34 cellular contexts compared by ENCODE assay signal in genomic region chr15:61820951-61821350, GRCh38.
"Had no signal": no experiment of that assay in that cellular context is flagged by ENCODE, and none has a peak within 500 bp of the region (broad histone marks: within the 10 kb centered on the region; RNA-seq: fewer than 3 reads in every experiment).

No MANE protein-coding gene starts in this region.

- H3K9me3 ChIP-seq: MG63 had no signal

- H3K27ac ChIP-seq: KMS-11 had no signal

- H3K4me3 ChIP-seq: MG63 had no signal

- H3K36me3 ChIP-seq: MG63 had no signal

- H3K27me3 ChIP-seq: MG63 had no signal

- DNase-seq: Karpas-422, Kasumi-1, KG1, MG63, MM.1S, MV-4-11, NCI-H1048, NCI-H1092, NCI-H1092 treated with DMSO at 0.1 percent for 48 hours, NCI-H1105, NCI-H1105 treated with DMSO at 0.1 percent for 48 hours, NCI-H1417, NCI-H1417 treated with DMSO at 0.1 percent for 48 hours, NCI-H1436, NCI-H1436 treated with DMSO at 0.1 percent for 48 hours, NCI-H146, NCI-H1694, NCI-H1694 treated with DMSO at 0.1 percent for 48 hours, NCI-H187, NCI-H187 treated with DMSO at 0.1 percent for 48 hours, NCI-H1930, NCI-H2029, NCI-H2029 treated with DMSO at 0.1 percent for 48 hours, NCI-H2081, NCI-H2081 treated with DMSO at 0.1 percent for 48 hours, NCI-H2107, NCI-H2171, NCI-H2171 treated with DMSO at 0.1 percent for 48 hours, NCI-H2227 treated with DMSO at 0.1 percent for 48 hours, NCI-H226, NCI-H345, NCI-H446, NCI-H446 treated with DMSO at 0.1 percent for 48 hours had no signal

- H3K9ac ChIP-seq: KMS-11 had no signal
